1 cellular context compared by ENCODE assay signal in the genomic region with DNA sequence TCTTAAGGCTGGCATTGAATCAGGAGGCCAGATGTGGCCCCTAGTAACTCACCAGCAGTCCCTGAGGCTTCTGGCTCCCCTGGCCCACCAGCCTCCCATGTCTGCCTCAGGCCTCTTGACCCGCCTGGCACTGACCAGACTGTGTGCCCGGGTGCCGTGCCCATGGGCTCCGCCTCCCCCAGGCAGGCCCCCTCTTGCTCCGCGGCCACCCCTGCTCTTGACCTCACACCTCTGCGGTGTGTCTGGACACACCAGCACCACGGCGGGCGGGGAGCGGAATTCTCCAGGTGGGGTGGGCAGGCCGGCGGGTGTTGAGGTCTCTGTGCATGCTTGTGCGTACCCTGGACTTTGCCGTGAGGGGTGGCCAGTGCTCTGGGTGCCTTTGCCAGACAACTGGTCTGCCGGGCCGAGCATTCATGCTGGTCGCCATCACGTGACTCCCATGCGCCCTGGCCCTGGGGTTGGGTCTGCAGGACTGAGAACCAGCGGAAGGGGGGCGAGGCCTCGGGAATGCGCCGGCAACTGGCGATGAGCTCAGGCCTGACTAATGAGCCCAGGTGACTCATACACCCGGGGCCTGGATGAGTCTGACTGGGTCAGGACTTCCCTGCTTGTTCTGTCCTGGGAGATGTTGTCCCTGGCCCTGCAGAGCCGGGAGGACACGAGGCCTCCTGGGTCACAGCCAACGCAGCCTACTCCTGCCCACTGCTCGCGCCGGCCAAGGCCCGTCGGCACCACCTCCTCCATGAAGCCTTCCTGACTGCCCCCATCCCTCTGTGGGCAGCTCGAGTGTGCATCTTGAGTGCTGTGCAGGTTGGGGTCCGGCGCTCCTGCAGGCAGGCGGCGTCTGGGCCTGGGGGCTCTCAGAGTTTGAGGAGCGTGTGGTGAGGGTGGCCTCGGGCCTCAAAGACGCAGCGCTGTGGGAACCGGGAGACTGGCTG.
TF ChIP-seq lines count a peak whose summit lies in the region.

No MANE protein-coding gene starts in this region.

TF ChIP-seq in HepG2, 621 proteins besides CTCF, POLR2A, EP300 and RAD21 (continued from another document and continues in another):
- TF ChIP-seq, protein P1, sequence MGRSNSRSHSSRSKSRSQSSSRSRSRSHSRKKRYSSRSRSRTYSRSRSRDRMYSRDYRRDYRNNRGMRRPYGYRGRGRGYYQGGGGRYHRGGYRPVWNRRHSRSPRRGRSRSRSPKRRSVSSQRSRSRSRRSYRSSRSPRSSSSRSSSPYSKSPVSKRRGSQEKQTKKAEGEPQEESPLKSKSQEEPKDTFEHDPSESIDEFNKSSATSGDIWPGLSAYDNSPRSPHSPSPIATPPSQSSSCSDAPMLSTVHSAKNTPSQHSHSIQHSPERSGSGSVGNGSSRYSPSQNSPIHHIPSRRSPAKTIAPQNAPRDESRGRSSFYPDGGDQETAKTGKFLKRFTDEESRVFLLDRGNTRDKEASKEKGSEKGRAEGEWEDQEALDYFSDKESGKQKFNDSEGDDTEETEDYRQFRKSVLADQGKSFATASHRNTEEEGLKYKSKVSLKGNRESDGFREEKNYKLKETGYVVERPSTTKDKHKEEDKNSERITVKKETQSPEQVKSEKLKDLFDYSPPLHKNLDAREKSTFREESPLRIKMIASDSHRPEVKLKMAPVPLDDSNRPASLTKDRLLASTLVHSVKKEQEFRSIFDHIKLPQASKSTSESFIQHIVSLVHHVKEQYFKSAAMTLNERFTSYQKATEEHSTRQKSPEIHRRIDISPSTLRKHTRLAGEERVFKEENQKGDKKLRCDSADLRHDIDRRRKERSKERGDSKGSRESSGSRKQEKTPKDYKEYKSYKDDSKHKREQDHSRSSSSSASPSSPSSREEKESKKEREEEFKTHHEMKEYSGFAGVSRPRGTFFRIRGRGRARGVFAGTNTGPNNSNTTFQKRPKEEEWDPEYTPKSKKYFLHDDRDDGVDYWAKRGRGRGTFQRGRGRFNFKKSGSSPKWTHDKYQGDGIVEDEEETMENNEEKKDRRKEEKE (IDR thresholded peaks at IDR 0.05), result no peak
- no peak for TF ChIP-seq ZNF484 (CRISPR knock-in tag; IDR thresholded peaks at IDR 0.05; ENCODE audit: borderline replicate concordance, low read depth)
- TF ChIP-seq, protein P2, sequence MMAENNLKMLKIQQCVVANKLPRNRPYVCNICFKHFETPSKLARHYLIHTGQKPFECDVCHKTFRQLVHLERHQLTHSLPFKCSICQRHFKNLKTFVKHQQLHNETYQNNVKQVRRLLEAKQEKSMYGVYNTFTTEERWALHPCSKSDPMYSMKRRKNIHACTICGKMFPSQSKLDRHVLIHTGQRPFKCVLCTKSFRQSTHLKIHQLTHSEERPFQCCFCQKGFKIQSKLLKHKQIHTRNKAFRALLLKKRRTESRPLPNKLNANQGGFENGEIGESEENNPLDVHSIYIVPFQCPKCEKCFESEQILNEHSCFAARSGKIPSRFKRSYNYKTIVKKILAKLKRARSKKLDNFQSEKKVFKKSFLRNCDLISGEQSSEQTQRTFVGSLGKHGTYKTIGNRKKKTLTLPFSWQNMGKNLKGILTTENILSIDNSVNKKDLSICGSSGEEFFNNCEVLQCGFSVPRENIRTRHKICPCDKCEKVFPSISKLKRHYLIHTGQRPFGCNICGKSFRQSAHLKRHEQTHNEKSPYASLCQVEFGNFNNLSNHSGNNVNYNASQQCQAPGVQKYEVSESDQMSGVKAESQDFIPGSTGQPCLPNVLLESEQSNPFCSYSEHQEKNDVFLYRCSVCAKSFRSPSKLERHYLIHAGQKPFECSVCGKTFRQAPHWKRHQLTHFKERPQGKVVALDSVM (CRISPR knock-in tag; IDR thresholded peaks at IDR 0.05), result peak; percentile 74; the same call in 1 of the 2 replicates
- no peak; the same call in 1 of the 2 replicates for TF ChIP-seq MAZ (IDR thresholded peaks at IDR 0.05; ENCODE audit: borderline replicate concordance, low read depth, low read length)
- TF ChIP-seq MAZ (CRISPR knock-in tag; IDR thresholded peaks at IDR 0.05; ENCODE audit: low read depth), result peak; percentile 97
- 0 out of 2 replicates have a peak, but pooled peaks have one; percentile 43 for TF ChIP-seq HHEX (CRISPR knock-in tag; IDR thresholded peaks at IDR 0.05)
- TF ChIP-seq, protein P3, sequence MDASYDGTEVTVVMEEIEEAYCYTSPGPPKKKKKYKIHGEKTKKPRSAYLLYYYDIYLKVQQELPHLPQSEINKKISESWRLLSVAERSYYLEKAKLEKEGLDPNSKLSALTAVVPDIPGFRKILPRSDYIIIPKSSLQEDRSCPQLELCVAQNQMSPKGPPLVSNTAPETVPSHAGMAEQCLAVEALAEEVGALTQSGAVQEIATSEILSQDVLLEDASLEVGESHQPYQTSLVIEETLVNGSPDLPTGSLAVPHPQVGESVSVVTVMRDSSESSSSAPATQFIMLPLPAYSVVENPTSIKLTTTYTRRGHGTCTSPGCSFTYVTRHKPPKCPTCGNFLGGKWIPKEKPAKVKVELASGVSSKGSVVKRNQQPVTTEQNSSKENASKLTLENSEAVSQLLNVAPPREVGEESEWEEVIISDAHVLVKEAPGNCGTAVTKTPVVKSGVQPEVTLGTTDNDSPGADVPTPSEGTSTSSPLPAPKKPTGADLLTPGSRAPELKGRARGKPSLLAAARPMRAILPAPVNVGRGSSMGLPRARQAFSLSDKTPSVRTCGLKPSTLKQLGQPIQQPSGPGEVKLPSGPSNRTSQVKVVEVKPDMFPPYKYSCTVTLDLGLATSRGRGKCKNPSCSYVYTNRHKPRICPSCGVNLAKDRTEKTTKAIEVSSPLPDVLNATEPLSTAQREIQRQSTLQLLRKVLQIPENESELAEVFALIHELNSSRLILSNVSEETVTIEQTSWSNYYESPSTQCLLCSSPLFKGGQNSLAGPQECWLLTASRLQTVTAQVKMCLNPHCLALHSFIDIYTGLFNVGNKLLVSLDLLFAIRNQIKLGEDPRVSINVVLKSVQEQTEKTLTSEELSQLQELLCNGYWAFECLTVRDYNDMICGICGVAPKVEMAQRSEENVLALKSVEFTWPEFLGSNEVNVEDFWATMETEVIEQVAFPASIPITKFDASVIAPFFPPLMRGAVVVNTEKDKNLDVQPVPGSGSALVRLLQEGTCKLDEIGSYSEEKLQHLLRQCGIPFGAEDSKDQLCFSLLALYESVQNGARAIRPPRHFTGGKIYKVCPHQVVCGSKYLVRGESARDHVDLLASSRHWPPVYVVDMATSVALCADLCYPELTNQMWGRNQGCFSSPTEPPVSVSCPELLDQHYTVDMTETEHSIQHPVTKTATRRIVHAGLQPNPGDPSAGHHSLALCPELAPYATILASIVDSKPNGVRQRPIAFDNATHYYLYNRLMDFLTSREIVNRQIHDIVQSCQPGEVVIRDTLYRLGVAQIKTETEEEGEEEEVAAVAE (CRISPR knock-in tag; IDR thresholded peaks at IDR 0.05; ENCODE audit: borderline replicate concordance), result peak; percentile 60; the same call in 1 of the 2 replicates
- peak; percentile 83 for TF ChIP-seq MED13 (CRISPR knock-in tag; IDR thresholded peaks at IDR 0.05)
- TF ChIP-seq DNMT3B (CRISPR knock-in tag; conservative IDR thresholded peaks at IDR 0.05), result peak; percentile 85; the same call in 1 of the 2 replicates
- TF ChIP-seq ZNF615 (CRISPR knock-in tag; IDR thresholded peaks at IDR 0.05; ENCODE audit: borderline replicate concordance), result no peak
- peak; percentile 65 for TF ChIP-seq RBFOX2 (IDR thresholded peaks at IDR 0.05; ENCODE audit: low read depth, low read length)
- TF ChIP-seq AKAP8 (CRISPR knock-in tag; IDR thresholded peaks at IDR 0.05), result peak; percentile 40; the same call in 1 of the 2 replicates
- no peak for TF ChIP-seq ZNF496 (CRISPR knock-in tag; IDR thresholded peaks at IDR 0.05; ENCODE audit: insufficient replicate concordance)
- TF ChIP-seq, protein P4, sequence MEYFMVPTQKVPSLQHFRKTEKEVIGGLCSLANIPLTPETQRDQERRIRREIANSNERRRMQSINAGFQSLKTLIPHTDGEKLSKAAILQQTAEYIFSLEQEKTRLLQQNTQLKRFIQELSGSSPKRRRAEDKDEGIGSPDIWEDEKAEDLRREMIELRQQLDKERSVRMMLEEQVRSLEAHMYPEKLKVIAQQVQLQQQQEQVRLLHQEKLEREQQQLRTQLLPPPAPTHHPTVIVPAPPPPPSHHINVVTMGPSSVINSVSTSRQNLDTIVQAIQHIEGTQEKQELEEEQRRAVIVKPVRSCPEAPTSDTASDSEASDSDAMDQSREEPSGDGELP (IDR thresholded peaks at IDR 0.05; ENCODE audit: borderline replicate concordance, low read depth), result 0 out of 2 replicates have a peak, but pooled peaks have one; percentile 84
- TF ChIP-seq SOX5 (CRISPR knock-in tag; IDR thresholded peaks at IDR 0.05; ENCODE audit: borderline replicate concordance), result peak; percentile 93
- peak; percentile 66; the same call in 1 of the 2 replicates for TF ChIP-seq ARNT2 (CRISPR knock-in tag; IDR thresholded peaks at IDR 0.05; ENCODE audit: low read depth)
- peak; percentile 90 for TF ChIP-seq ZNF749 (CRISPR knock-in tag; IDR thresholded peaks at IDR 0.05; ENCODE audit: borderline replicate concordance)
- no peak for TF ChIP-seq SIN3B (IDR thresholded peaks at IDR 0.05; ENCODE audit: low read length)
- peak; percentile 91 for TF ChIP-seq FOSL1 (CRISPR knock-in tag; IDR thresholded peaks at IDR 0.05; ENCODE audit: borderline replicate concordance)
- TF ChIP-seq SMARCC2 (IDR thresholded peaks at IDR 0.05), result no peak
- peak; percentile 94 for TF ChIP-seq SALL1 (CRISPR knock-in tag; IDR thresholded peaks at IDR 0.05)
- no peak for TF ChIP-seq ZNF660 (CRISPR knock-in tag; IDR thresholded peaks at IDR 0.05; ENCODE audit: borderline replicate concordance, low read depth)
- no peak for TF ChIP-seq ZNF33B (CRISPR knock-in tag; IDR thresholded peaks at IDR 0.05)
- TF ChIP-seq, protein P5, sequence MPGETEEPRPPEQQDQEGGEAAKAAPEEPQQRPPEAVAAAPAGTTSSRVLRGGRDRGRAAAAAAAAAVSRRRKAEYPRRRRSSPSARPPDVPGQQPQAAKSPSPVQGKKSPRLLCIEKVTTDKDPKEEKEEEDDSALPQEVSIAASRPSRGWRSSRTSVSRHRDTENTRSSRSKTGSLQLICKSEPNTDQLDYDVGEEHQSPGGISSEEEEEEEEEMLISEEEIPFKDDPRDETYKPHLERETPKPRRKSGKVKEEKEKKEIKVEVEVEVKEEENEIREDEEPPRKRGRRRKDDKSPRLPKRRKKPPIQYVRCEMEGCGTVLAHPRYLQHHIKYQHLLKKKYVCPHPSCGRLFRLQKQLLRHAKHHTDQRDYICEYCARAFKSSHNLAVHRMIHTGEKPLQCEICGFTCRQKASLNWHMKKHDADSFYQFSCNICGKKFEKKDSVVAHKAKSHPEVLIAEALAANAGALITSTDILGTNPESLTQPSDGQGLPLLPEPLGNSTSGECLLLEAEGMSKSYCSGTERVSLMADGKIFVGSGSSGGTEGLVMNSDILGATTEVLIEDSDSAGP (CRISPR knock-in tag; IDR thresholded peaks at IDR 0.05; ENCODE audit: borderline replicate concordance), result peak; percentile 92
- no peak for TF ChIP-seq SAFB2 (CRISPR knock-in tag; IDR thresholded peaks at IDR 0.05; ENCODE audit: borderline replicate concordance, low read depth)
- no peak for TF ChIP-seq FLYWCH1 (CRISPR knock-in tag; IDR thresholded peaks at IDR 0.05)
- TF ChIP-seq, protein P6, sequence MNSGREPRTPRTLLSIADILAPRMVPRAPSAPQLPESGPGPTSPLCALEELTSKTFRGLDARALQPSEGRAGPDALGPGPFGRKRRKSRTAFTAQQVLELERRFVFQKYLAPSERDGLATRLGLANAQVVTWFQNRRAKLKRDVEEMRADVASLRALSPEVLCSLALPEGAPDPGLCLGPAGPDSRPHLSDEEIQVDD (CRISPR knock-in tag; IDR thresholded peaks at IDR 0.05; ENCODE audit: borderline replicate concordance), result no peak
- no peak for TF ChIP-seq CEBPB (IDR thresholded peaks at IDR 0.05; ENCODE audit: borderline replicate concordance, low read depth, low read length)
- TF ChIP-seq ZNF772 (CRISPR knock-in tag; IDR thresholded peaks at IDR 0.05), result peak; percentile 97
- no peak for TF ChIP-seq CENPX (CRISPR knock-in tag; IDR thresholded peaks at IDR 0.05)
- no peak for TF ChIP-seq RFXANK (CRISPR knock-in tag; IDR thresholded peaks at IDR 0.05)
- no peak for TF ChIP-seq AGO2 (optimal IDR thresholded peaks at IDR 0.05; ENCODE audit: low read depth, low read length)
- TF ChIP-seq ASH2L (IDR thresholded peaks at IDR 0.05; ENCODE audit: insufficient read length, low read depth, low read length), result peak; percentile 25
- TF ChIP-seq, protein P7, sequence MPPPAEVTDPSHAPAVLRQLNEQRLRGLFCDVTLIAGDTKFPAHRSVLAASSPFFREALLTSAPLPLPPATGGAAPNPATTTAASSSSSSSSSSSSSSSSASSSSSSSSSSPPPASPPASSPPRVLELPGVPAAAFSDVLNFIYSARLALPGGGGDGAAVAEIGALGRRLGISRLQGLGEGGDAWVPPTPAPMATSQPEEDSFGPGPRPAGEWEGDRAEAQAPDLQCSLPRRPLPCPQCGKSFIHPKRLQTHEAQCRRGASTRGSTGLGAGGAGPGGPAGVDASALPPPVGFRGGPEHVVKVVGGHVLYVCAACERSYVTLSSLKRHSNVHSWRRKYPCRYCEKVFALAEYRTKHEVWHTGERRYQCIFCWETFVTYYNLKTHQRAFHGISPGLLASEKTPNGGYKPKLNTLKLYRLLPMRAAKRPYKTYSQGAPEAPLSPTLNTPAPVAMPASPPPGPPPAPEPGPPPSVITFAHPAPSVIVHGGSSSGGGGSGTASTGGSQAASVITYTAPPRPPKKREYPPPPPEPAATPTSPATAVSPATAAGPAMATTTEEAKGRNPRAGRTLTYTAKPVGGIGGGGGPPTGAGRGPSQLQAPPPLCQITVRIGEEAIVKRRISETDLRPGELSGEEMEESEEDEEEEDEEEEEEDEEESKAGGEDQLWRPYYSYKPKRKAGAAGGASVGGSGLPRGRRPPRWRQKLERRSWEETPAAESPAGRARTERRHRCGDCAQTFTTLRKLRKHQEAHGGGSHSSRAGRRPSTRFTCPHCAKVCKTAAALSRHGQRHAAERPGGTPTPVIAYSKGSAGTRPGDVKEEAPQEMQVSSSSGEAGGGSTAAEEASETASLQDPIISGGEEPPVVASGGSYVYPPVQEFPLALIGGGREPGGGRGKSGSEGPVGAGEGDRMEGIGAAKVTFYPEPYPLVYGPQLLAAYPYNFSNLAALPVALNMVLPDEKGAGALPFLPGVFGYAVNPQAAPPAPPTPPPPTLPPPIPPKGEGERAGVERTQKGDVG (CRISPR knock-in tag; IDR thresholded peaks at IDR 0.05; ENCODE audit: borderline replicate concordance), result peak; percentile 95; the same call in 1 of the 2 replicates
- TF ChIP-seq ZNF234 (CRISPR knock-in tag; conservative IDR thresholded peaks at IDR 0.05), result no peak
- 0 out of 2 replicates have a peak, but pooled peaks have one; percentile 25 for TF ChIP-seq ZNF3 (CRISPR knock-in tag; IDR thresholded peaks at IDR 0.05)
- TF ChIP-seq MTF2 (CRISPR knock-in tag; IDR thresholded peaks at IDR 0.05; ENCODE audit: borderline replicate concordance), result no peak
- TF ChIP-seq, protein P8, sequence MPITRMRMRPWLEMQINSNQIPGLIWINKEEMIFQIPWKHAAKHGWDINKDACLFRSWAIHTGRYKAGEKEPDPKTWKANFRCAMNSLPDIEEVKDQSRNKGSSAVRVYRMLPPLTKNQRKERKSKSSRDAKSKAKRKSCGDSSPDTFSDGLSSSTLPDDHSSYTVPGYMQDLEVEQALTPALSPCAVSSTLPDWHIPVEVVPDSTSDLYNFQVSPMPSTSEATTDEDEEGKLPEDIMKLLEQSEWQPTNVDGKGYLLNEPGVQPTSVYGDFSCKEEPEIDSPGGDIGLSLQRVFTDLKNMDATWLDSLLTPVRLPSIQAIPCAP (CRISPR knock-in tag; IDR thresholded peaks at IDR 0.05; ENCODE audit: low read depth), result no peak
